Comparison of ENCODE assay signal across 23 cellular contexts in genomic region chr12:116045158-116045557, GRCh38.
DNase-seq lines count a peak whose midpoint lies in the region; ATAC-seq, FAIRE-seq and TF ChIP-seq lines count a peak whose summit lies in the region.
"Had no signal": no experiment of that assay in that cellular context is flagged by ENCODE, and none has a peak within 500 bp of the region (broad histone marks: within the 10 kb centered on the region; RNA-seq: fewer than 3 reads in every experiment).

No MANE protein-coding gene starts in this region.

- H3K9ac ChIP-seq in neural progenitor cell: no peak overlapping the region
- H3K9ac ChIP-seq: BLaER1 treated with 17β-estradiol and CSF1 and Interleukin-3, amounts not matched to agents 10 nM and 100 nM had no signal

- BruUV-seq in A673 (replicated peaks; lab: Mats Ljungman, UMichigan): no TSS peak

- H3K4me2 ChIP-seq in neural progenitor cell: no peak overlapping the region

- H3K36me3 ChIP-seq in A673 (ENCODE audit: insufficient read depth, low read length, poor library complexity, severe bottlenecking) (no peaks in the 10 kb centered on the region), neural progenitor cell (peaks cover 6% of the 10 kb centered on the region)
- H3K36me3 ChIP-seq: SJSA1 had no signal

- no peak overlapping the region for H3K27ac ChIP-seq in A673 (ENCODE audit: low read depth, low read length, poor library complexity, severe bottlenecking)
- peak overlapping the region; percentile 32 for H3K27ac ChIP-seq in neural progenitor cell
- H3K27ac ChIP-seq: BLaER1 treated with 17β-estradiol and CSF1 and Interleukin-3, amounts not matched to agents 10 nM and 100 nM; SJSA1 had no signal

- H3K4me1 Mint-ChIP-seq in CD14-positive monocyte (peaks cover 23% of the 10 kb centered on the region), WTC11 (peaks cover 10% of the 10 kb centered on the region), neural progenitor cell (peaks cover 16% of the 10 kb centered on the region)
- H3K4me1 Mint-ChIP-seq in natural killer cell treated with Interleukin-12 subunit alpha and Interleukin-12 subunit beta and Interleukin-15 and Interleukin-18, amount 100 ng/mL, for 72 hours (ENCODE audit: low read depth in 2 of 2): peaks cover 33 to 35% of the 10 kb centered on the region in 2 donors

- H3K4me3 ChIP-seq in A673 (ENCODE audit: low read depth, low read length, poor library complexity, severe bottlenecking): no peak overlapping the region
- H3K4me3 ChIP-seq in neural progenitor cell: no peak overlapping the region
- H3K4me3 ChIP-seq: BLaER1 treated with 17β-estradiol and CSF1 and Interleukin-3, amounts not matched to agents 10 nM and 100 nM; SJSA1 had no signal

- H4K20me1 ChIP-seq in neural progenitor cell (ENCODE audit: low read depth): peaks cover 50% of the 10 kb centered on the region

- H3K4me1 ChIP-seq in A673 (ENCODE audit: insufficient read depth, low read length, poor library complexity, severe bottlenecking): peaks cover 42% of the 10 kb centered on the region
- H3K4me1 ChIP-seq in neural progenitor cell: peaks cover 21% of the 10 kb centered on the region

- H3K27me3 ChIP-seq in A673 (replicated peaks; ENCODE audit: insufficient read depth, low read depth, low read length, poor library complexity) (no peaks in the 10 kb centered on the region), neural progenitor cell (no peaks in the 10 kb centered on the region)
- H3K27me3 ChIP-seq: BLaER1 treated with 17β-estradiol and CSF1 and Interleukin-3, amounts not matched to agents 10 nM and 100 nM; SJSA1 had no signal

- H3K79me2 ChIP-seq in neural progenitor cell (ENCODE audit: low read depth): peaks cover 90% of the 10 kb centered on the region

- peak; percentile 65 for ATAC-seq in WTC11
- ATAC-seq in natural killer cell treated with Interleukin-12 subunit alpha and Interleukin-12 subunit beta and Interleukin-15 and Interleukin-18, amount 100 ng/mL, for 72 hours: no peak
- ATAC-seq: CD8-positive, alpha-beta T cell; Right ventricle myocardium inferior had no signal

- H3K36me3 Mint-ChIP-seq in CD14-positive monocyte (peaks cover 2 to 16% of the 10 kb centered on the region in 2 donors), WTC11 (no peaks in the 10 kb centered on the region), neural progenitor cell (no peaks in the 10 kb centered on the region)
- H3K36me3 Mint-ChIP-seq in natural killer cell treated with Interleukin-12 subunit alpha and Interleukin-12 subunit beta and Interleukin-15 and Interleukin-18, amount 100 ng/mL, for 72 hours: no peaks in the 10 kb centered on the region
- H3K36me3 Mint-ChIP-seq: CD8-positive, alpha-beta T cell had no signal

- H3K9me3 ChIP-seq in A673 (ENCODE audit: low read depth, low read length, poor library complexity, severe bottlenecking) (no peaks in the 10 kb centered on the region), neural progenitor cell (ENCODE audit: low read depth) (no peaks in the 10 kb centered on the region)
- H3K9me3 ChIP-seq: SJSA1 had no signal

- no peak overlapping the region for H3K4me3 Mint-ChIP-seq in CD14-positive monocyte
- H3K4me3 Mint-ChIP-seq in WTC11: no peak overlapping the region
- no peak overlapping the region for H3K4me3 Mint-ChIP-seq in neural progenitor cell
- H3K4me3 Mint-ChIP-seq in natural killer cell treated with Interleukin-12 subunit alpha and Interleukin-12 subunit beta and Interleukin-15 and Interleukin-18, amount 100 ng/mL, for 72 hours: no peak overlapping the region
- H3K4me3 Mint-ChIP-seq: CD8-positive, alpha-beta T cell had no signal

- DNase-seq in A673 (ENCODE audit: low spot score): peak; percentile 34
- DNase-seq in CD14-positive monocyte (ENCODE audit: low spot score): no peak
- DNase-seq in WTC11 (ENCODE audit: low spot score): no peak
- DNase-seq in neural progenitor cell (ENCODE audit: low spot score): peak; percentile 37
- DNase-seq in natural killer cell treated with Interleukin-12 subunit alpha and Interleukin-12 subunit beta and Interleukin-15 and Interleukin-18, amount 100 ng/mL, for 72 hours (ENCODE audit: low spot score): no peak
- DNase-seq in D721Med (ENCODE audit: insufficient read length, low spot score): no peak
- DNase-seq in SW 1271 (lab: John Stamatoyannopoulos, UW): no peak
- DNase-seq: ACHN; CD8-positive, alpha-beta T cell; DMS153; GOT3; MV-4-11; NCI-H1105 treated with DMSO at 0.1 percent for 48 hours; NCI-H2029 treated with DMSO at 0.1 percent for 48 hours; NCI-H226; NCI-H510A treated with DMSO at 0.1 percent for 48 hours; NCI-H774; OCI-M1 had no signal

- H3K27me3 Mint-ChIP-seq in CD14-positive monocyte (ENCODE audit: low read depth in 3 of 3) (no peaks in the 10 kb centered on the region), WTC11 (ENCODE audit: low read depth) (no peaks in the 10 kb centered on the region), neural progenitor cell (ENCODE audit: insufficient read depth, low read depth) (no peaks in the 10 kb centered on the region)
- H3K27me3 Mint-ChIP-seq in natural killer cell treated with Interleukin-12 subunit alpha and Interleukin-12 subunit beta and Interleukin-15 and Interleukin-18, amount 100 ng/mL, for 72 hours: no peaks in the 10 kb centered on the region

- POLR2A ChIA-PET in A673 (lab: Charles Lee; ENCODE audit: low non-redundant PET): no interaction called here
- POLR2A ChIA-PET in WTC11 (lab: Charles Lee): no interaction called here

- TF ChIP-seq CTCF in A673 (conservative IDR thresholded peaks at IDR 0.05; ENCODE audit: low read depth, low read length) (no peak), CD14-positive monocyte (IDR thresholded peaks at IDR 0.05) (no peak), WTC11 (IDR thresholded peaks at IDR 0.05) (no peak), neural progenitor cell (IDR thresholded peaks at IDR 0.05) (no peak), D721Med (IDR thresholded peaks at IDR 0.05; ENCODE audit: insufficient read depth, missing control alignments) (no peak)

- FAIRE-seq in D721Med (lab: Jason Lieb, UNC): no peak
- FAIRE-seq: GM12892, HTR-8/SVneo had no signal

- H2AFZ ChIP-seq in neural progenitor cell (replicated peaks): no peak overlapping the region

- peak overlapping the region in 6 of 7 donors; percentile 16 to 78 (median 40) for H3K27ac Mint-ChIP-seq in CD14-positive monocyte
- H3K27ac Mint-ChIP-seq in WTC11: 0 out of 2 replicates have a peak overlapping the region, but pooled peaks have one; percentile 37
- no peak overlapping the region for H3K27ac Mint-ChIP-seq in neural progenitor cell
- no peak overlapping the region for H3K27ac Mint-ChIP-seq in natural killer cell treated with Interleukin-12 subunit alpha and Interleukin-12 subunit beta and Interleukin-15 and Interleukin-18, amount 100 ng/mL, for 72 hours
- H3K27ac Mint-ChIP-seq: CD8-positive, alpha-beta T cell had no signal

- intact Hi-C loops in A673 (cut with micrococcal nuclease; ENCODE audit: unreplicated experiment): no loop called here
- intact Hi-C loops in CD14-positive monocyte (cut with micrococcal nuclease): no loop called here

- CTCF ChIA-PET in A673 (lab: Charles Lee) (no interaction called here), WTC11 (lab: Charles Lee) (interaction anchor here (1.5 kb wide), 1 partner anchor 30 kb away, joined by 5 read pairs; no protein-coding TSS in a partner anchor)

- H3K9me3 Mint-ChIP-seq in CD14-positive monocyte: no peaks in the 10 kb centered on the region
- no peaks in the 10 kb centered on the region for H3K9me3 Mint-ChIP-seq in WTC11
- H3K9me3 Mint-ChIP-seq in neural progenitor cell: no peaks in the 10 kb centered on the region
- no peaks in the 10 kb centered on the region for H3K9me3 Mint-ChIP-seq in natural killer cell treated with Interleukin-12 subunit alpha and Interleukin-12 subunit beta and Interleukin-15 and Interleukin-18, amount 100 ng/mL, for 72 hours
- H3K9me3 Mint-ChIP-seq: CD8-positive, alpha-beta T cell had no signal

- peaks cover 9% of the 10 kb centered on the region for H3F3A ChIP-seq in neural progenitor cell (ENCODE audit: low read depth)

TF ChIP-seq in WTC11, 78 proteins besides CTCF, POLR2A, EP300 and RAD21 (continues in another document):
- TF ChIP-seq CREM (CRISPR knock-in tag; IDR thresholded peaks at IDR 0.05) (no peak), GABPB1 (CRISPR knock-in tag; IDR thresholded peaks at IDR 0.05) (no peak)
- TF ChIP-seq, protein P1, sequence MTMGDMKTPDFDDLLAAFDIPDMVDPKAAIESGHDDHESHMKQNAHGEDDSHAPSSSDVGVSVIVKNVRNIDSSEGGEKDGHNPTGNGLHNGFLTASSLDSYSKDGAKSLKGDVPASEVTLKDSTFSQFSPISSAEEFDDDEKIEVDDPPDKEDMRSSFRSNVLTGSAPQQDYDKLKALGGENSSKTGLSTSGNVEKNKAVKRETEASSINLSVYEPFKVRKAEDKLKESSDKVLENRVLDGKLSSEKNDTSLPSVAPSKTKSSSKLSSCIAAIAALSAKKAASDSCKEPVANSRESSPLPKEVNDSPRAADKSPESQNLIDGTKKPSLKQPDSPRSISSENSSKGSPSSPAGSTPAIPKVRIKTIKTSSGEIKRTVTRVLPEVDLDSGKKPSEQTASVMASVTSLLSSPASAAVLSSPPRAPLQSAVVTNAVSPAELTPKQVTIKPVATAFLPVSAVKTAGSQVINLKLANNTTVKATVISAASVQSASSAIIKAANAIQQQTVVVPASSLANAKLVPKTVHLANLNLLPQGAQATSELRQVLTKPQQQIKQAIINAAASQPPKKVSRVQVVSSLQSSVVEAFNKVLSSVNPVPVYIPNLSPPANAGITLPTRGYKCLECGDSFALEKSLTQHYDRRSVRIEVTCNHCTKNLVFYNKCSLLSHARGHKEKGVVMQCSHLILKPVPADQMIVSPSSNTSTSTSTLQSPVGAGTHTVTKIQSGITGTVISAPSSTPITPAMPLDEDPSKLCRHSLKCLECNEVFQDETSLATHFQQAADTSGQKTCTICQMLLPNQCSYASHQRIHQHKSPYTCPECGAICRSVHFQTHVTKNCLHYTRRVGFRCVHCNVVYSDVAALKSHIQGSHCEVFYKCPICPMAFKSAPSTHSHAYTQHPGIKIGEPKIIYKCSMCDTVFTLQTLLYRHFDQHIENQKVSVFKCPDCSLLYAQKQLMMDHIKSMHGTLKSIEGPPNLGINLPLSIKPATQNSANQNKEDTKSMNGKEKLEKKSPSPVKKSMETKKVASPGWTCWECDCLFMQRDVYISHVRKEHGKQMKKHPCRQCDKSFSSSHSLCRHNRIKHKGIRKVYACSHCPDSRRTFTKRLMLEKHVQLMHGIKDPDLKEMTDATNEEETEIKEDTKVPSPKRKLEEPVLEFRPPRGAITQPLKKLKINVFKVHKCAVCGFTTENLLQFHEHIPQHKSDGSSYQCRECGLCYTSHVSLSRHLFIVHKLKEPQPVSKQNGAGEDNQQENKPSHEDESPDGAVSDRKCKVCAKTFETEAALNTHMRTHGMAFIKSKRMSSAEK (CRISPR knock-in tag; IDR thresholded peaks at IDR 0.05; ENCODE audit: borderline replicate concordance): no peak

Comparison
In these comparisons a context has a peak if more than half of its experiments do, and no peak if none do; other contexts are left out.
1. DNase-seq: peak in A673 (single experiment) and neural progenitor cell (single experiment); none in CD14-positive monocyte (single experiment), WTC11 (single experiment), natural killer cell treated with Interleukin-12 subunit alpha and Interleukin-12 subunit beta and Interleukin-15 and Interleukin-18, amount 100 ng/mL, for 72 hours (single experiment), D721Med (single experiment) and SW 1271 (0 of 2).
2. H3K27ac Mint-ChIP-seq: peak in CD14-positive monocyte (6 of 7) and WTC11 (single experiment); none in neural progenitor cell (single experiment) and natural killer cell treated with Interleukin-12 subunit alpha and Interleukin-12 subunit beta and Interleukin-15 and Interleukin-18, amount 100 ng/mL, for 72 hours (0 of 2).